8 cellular contexts compared by ENCODE assay signal in genomic region chr5:96434201-96434645, GRCh38. TPM values are rescaled to one million over a fixed set of nuclear protein-coding genes. Genes with fewer than 3 reads are reported as not detected.
DNase-seq lines count a peak whose midpoint lies in the region; ATAC-seq, FAIRE-seq and TF ChIP-seq lines count a peak whose summit lies in the region.

No MANE protein-coding gene starts in this region.

- TF ChIP-seq EP300 in A549 (IDR thresholded peaks at IDR 0.05) = no peak

- ATAC-seq in A549 (peak; percentile 90 to 91), GM18861 (IDR thresholded peaks at IDR 0.05; ENCODE audit: unreplicated experiment) (peak; percentile 64), HG03432 (IDR thresholded peaks at IDR 0.05; ENCODE audit: unreplicated experiment) (peak; percentile 76), Right ventricle myocardium superior (ENCODE audit: poor library complexity) (peak; percentile 82)
- peak; percentile 48 for ATAC-seq in activated T-helper 17 cell treated with anti-CD3 and anti-CD28 coated beads, Interleukin-2, amount 50 U/mL, for 72 hours (replicated peaks)

- peaks cover 9% of the 10 kb centered on the region for H3K4me1 ChIP-seq in A549

- FAIRE-seq in A549 (lab: Jason Lieb, UNC) = no peak

- peak; percentile 36 to 47 for DNase-seq in A549 (ENCODE audit: low read depth in 1 of 2, low spot score in 1 of 2)
- peak; percentile 93 for DNase-seq in NCI-H774 (lab: John Stamatoyannopoulos, UW)
- peak; percentile 68 for DNase-seq in Right ventricle myocardium superior
- peak; percentile 74 for DNase-seq in progenitor cell of endocrine pancreas (ENCODE audit: low spot score, unreplicated experiment)
- no peak for DNase-seq in inferior parietal cortex (ENCODE audit: extremely low spot score)

- CTCF ChIA-PET in A549 (lab: Yijun Ruan, JAX) = interaction anchor here (1.1 to 1.9 kb wide), 4 partner anchors 11 to 167 kb away, joined by 3 to 9 read pairs (median 4); no protein-coding TSS in a partner anchor

- no peak overlapping the region for H3K27ac Mint-ChIP-seq in activated T-helper 17 cell treated with anti-CD3 and anti-CD28 coated beads, Interleukin-2, amount 50 U/mL, for 72 hours
- no peak overlapping the region for H3K27ac Mint-ChIP-seq in progenitor cell of endocrine pancreas

- peak overlapping the region; percentile 75 for H3K4me2 ChIP-seq in A549

- POLR2A ChIA-PET in A549 (lab: Yijun Ruan, JAX) = no interaction called here

- TF ChIP-seq RAD21 in A549 (conservative IDR thresholded peaks at IDR 0.05 in 1 of 2, IDR thresholded peaks at IDR 0.05 in 1 of 2) = peak in 1 of 2 experiments; percentile 13; a peak in 1 of 5 replicates

- H3K9me3 ChIP-seq in A549 = no peaks in the 10 kb centered on the region; the same call in 2 of the 3 replicates

- peaks cover 21% of the 10 kb centered on the region for H3K4me1 Mint-ChIP-seq in activated T-helper 17 cell treated with anti-CD3 and anti-CD28 coated beads, Interleukin-2, amount 50 U/mL, for 72 hours
- H3K4me1 Mint-ChIP-seq in progenitor cell of endocrine pancreas (ENCODE audit: low read depth) = peaks cover 2% of the 10 kb centered on the region

- WGBS in A549 (ENCODE audit: missing lambda C conversion rate) = 2% methylated on average over 11 of the region's 11 CpGs

- no peak overlapping the region for H3K4me3 Mint-ChIP-seq in activated T-helper 17 cell treated with anti-CD3 and anti-CD28 coated beads, Interleukin-2, amount 50 U/mL, for 72 hours
- no peak overlapping the region for H3K4me3 Mint-ChIP-seq in progenitor cell of endocrine pancreas (ENCODE audit: low read depth)

- H3K27ac ChIP-seq in A549 = no peak overlapping the region

- 0 out of 3 replicates have a peak overlapping the region, but pooled peaks have one; percentile 6 for H3K4me3 ChIP-seq in A549

- no peak for TF ChIP-seq POLR2A in A549 (IDR thresholded peaks at IDR 0.05; ENCODE audit: low read length)

- H3K36me3 Mint-ChIP-seq in activated T-helper 17 cell treated with anti-CD3 and anti-CD28 coated beads, Interleukin-2, amount 50 U/mL, for 72 hours (ENCODE audit: low read depth) = no peaks in the 10 kb centered on the region
- H3K36me3 Mint-ChIP-seq in progenitor cell of endocrine pancreas (ENCODE audit: insufficient read depth) = no peaks in the 10 kb centered on the region

- TF ChIP-seq CTCF in A549 (IDR thresholded peaks at IDR 0.05) (no peak), progenitor cell of endocrine pancreas (IDR thresholded peaks at IDR 0.05; ENCODE audit: unreplicated experiment) (peak; percentile 29)

- H3K9me3 Mint-ChIP-seq in activated T-helper 17 cell treated with anti-CD3 and anti-CD28 coated beads, Interleukin-2, amount 50 U/mL, for 72 hours = peaks cover 9% of the 10 kb centered on the region
- H3K9me3 Mint-ChIP-seq in progenitor cell of endocrine pancreas (ENCODE audit: low read depth) = no peaks in the 10 kb centered on the region

- H3K27me3 Mint-ChIP-seq in activated T-helper 17 cell treated with anti-CD3 and anti-CD28 coated beads, Interleukin-2, amount 50 U/mL, for 72 hours = peaks cover 75% of the 10 kb centered on the region
- H3K27me3 Mint-ChIP-seq in progenitor cell of endocrine pancreas = peaks cover 72% of the 10 kb centered on the region

- intact Hi-C loops in Right ventricle myocardium superior (cut with DNase I) = no loop called here

TF ChIP-seq in A549, 52 proteins besides CTCF, POLR2A, EP300 and RAD21:
- TF ChIP-seq HOXB5 (CRISPR knock-in tag; IDR thresholded peaks at IDR 0.05) = peak; percentile 52; the same call in 1 of the 2 replicates
- TF ChIP-seq SMC3 (IDR thresholded peaks at IDR 0.05) = peak; percentile 13; the same call in 1 of the 3 replicates
- peak; percentile 93; the same call in 1 of the 2 replicates for TF ChIP-seq EHMT2 (IDR thresholded peaks at IDR 0.05; ENCODE audit: low read depth)
- TF ChIP-seq RCOR1 (IDR thresholded peaks at IDR 0.05; ENCODE audit: low read depth, low read length) = no peak
- TF ChIP-seq REST (IDR thresholded peaks at IDR 0.05) = peak; percentile 96
- no peak for TF ChIP-seq ZFP36 (IDR thresholded peaks at IDR 0.05; ENCODE audit: borderline replicate concordance, partially characterized antibody)

RNA-seq across cellular contexts. Expression of gene PCSK1, which starts 1.2 kb away (rescaled TPM):
- polyA plus RNA-seq in A549 (2011; rRNA removed) (0.13 and 0.17 TPM in 2 replicates), A549 (2017; fragmentation: RNase III; extraction: RNeasy Plus Mini Kit Qiagen cat#74134 plus additional on column Dnase treatment) (0.14 to 0.18 TPM (median 0.16 TPM) in 3 replicates)
- 0.01 and 0.04 TPM in 2 replicates for polyA plus RNA-seq in A549 (2012; cell fraction: cytosol; rRNA removed)
- polyA plus RNA-seq in A549 (2012; cell fraction: nucleus; rRNA removed) = 0.01 TPM in 2 replicates
- polyA minus RNA-seq in A549 (2011; rRNA and poly(A)+ RNA removed) = 0.17 and 0.19 TPM in 2 replicates
- total RNA-seq in activated T-helper 17 cell treated with anti-CD3 and anti-CD28 coated beads, Interleukin-2, amount 50 U/mL, for 72 hours = not detected
- total RNA-seq in Right ventricle myocardium superior (not detected), progenitor cell of endocrine pancreas (1.9 and 2.0 TPM in 2 replicates)
